Comparison of ENCODE assay signal across 23 cellular contexts in genomic region chr4:38236503-38236902, GRCh38.
"Had no signal": no experiment of that assay in that cellular context is flagged by ENCODE, and none has a peak within 500 bp of the region (broad histone marks: within the 10 kb centered on the region; RNA-seq: fewer than 3 reads in every experiment).

No MANE protein-coding gene starts in this region.

- FAIRE-seq: colon had no signal

- H3K4me3 ChIP-seq: lower lobe of right lung, sigmoid colon, upper lobe of left lung had no signal

- H3K27me3 Mint-ChIP-seq: activated CD4-positive, alpha-beta memory T cell treated with anti-CD3 and anti-CD28 coated beads for 36 hours; central memory CD8-positive, alpha-beta T cell had no signal

- H3K4me1 Mint-ChIP-seq: activated B cell treated with CpG ODN at 0.5 μM for 24 hours; activated naive CD4-positive, alpha-beta T cell treated with anti-CD3 and anti-CD28 coated beads, Interleukin-2, amount 10 ng/mL, durations not matched to agents 7 days and 5 days; activated naive CD8-positive, alpha-beta T cell treated with anti-CD3 and anti-CD28 coated beads, Interleukin-2, amount 50 U/mL, for 24 hours; central memory CD8-positive, alpha-beta T cell; immature natural killer cell; naive B cell; neural crest cell had no signal

- H3K9me3 Mint-ChIP-seq: activated CD4-positive, alpha-beta memory T cell treated with anti-CD3 and anti-CD28 coated beads for 36 hours; activated naive CD4-positive, alpha-beta T cell treated with anti-CD3 and anti-CD28 coated beads, Interleukin-2, amount 10 ng/mL, durations not matched to agents 7 days and 5 days; activated naive CD8-positive, alpha-beta T cell treated with anti-CD3 and anti-CD28 coated beads, Interleukin-2, amount 50 U/mL, for 24 hours; central memory CD8-positive, alpha-beta T cell; immature natural killer cell; naive B cell had no signal

- H3K27ac ChIP-seq: lower lobe of right lung, upper lobe of left lung had no signal

- H3K36me3 ChIP-seq: lower lobe of right lung, sigmoid colon, upper lobe of left lung had no signal

- H3K27ac Mint-ChIP-seq: activated B cell treated with CpG ODN at 0.5 μM for 24 hours; activated CD4-positive, alpha-beta memory T cell treated with anti-CD3 and anti-CD28 coated beads for 36 hours; activated naive CD4-positive, alpha-beta T cell treated with anti-CD3 and anti-CD28 coated beads, Interleukin-2, amount 10 ng/mL, durations not matched to agents 7 days and 5 days; activated naive CD8-positive, alpha-beta T cell treated with anti-CD3 and anti-CD28 coated beads, Interleukin-2, amount 50 U/mL, for 24 hours; immature natural killer cell had no signal

- H3K9me3 ChIP-seq: lower lobe of right lung, sigmoid colon, upper lobe of left lung had no signal

- ATAC-seq: activated naive CD8-positive, alpha-beta T cell treated with anti-CD3 and anti-CD28 coated beads, Interleukin-2, amount 50 U/mL, for 24 hours; left lobe of liver; lower lobe of right lung had no signal

- H3K27me3 ChIP-seq: sigmoid colon, upper lobe of left lung had no signal

- H3K4me1 ChIP-seq: lower lobe of right lung, upper lobe of left lung had no signal

- DNase-seq: activated B cell treated with CpG ODN at 0.5 μM for 24 hours; activated CD4-positive, alpha-beta memory T cell treated with anti-CD3 and anti-CD28 coated beads for 36 hours; activated CD4-positive, alpha-beta T cell treated with anti-CD3 and anti-CD28 coated beads for 4 hours; activated effector memory CD4-positive, alpha-beta T cell treated with Interleukin-2 at 50 U/mL for 16 hours; activated naive CD4-positive, alpha-beta T cell treated with anti-CD3 and anti-CD28 coated beads, Interleukin-2, amount 10 ng/mL, durations not matched to agents 7 days and 5 days; activated naive CD8-positive, alpha-beta T cell treated with anti-CD3 and anti-CD28 coated beads, Interleukin-2, amount 50 U/mL, for 24 hours; activated T-cell treated with anti-CD3 and anti-CD28 coated beads, Interleukin-2, amount 50 U/mL, for 48 hours; anterior cingulate cortex; foreskin melanocyte; immature natural killer cell; lower lobe of right lung; naive B cell; occipital lobe; sigmoid colon; stimulated activated CD4-positive, alpha-beta T cell treated with anti-CD3 and anti-CD28 coated beads, Interleukin-4, amount 100 ng/mL, for 1 hour; stimulated activated naive CD4-positive, alpha-beta T cell treated with Interleukin-2 at 50 U/mL for 16 hours; T-helper 1 cell; T-helper 9 cell; upper lobe of left lung had no signal

- H3K4me3 Mint-ChIP-seq: activated B cell treated with CpG ODN at 0.5 μM for 24 hours; activated CD4-positive, alpha-beta memory T cell treated with anti-CD3 and anti-CD28 coated beads for 36 hours; activated naive CD4-positive, alpha-beta T cell treated with anti-CD3 and anti-CD28 coated beads, Interleukin-2, amount 10 ng/mL, durations not matched to agents 7 days and 5 days; activated naive CD8-positive, alpha-beta T cell treated with anti-CD3 and anti-CD28 coated beads, Interleukin-2, amount 50 U/mL, for 24 hours; central memory CD8-positive, alpha-beta T cell; immature natural killer cell; neural crest cell had no signal

- H3K36me3 Mint-ChIP-seq: activated CD4-positive, alpha-beta memory T cell treated with anti-CD3 and anti-CD28 coated beads for 36 hours; activated naive CD4-positive, alpha-beta T cell treated with anti-CD3 and anti-CD28 coated beads, Interleukin-2, amount 10 ng/mL, durations not matched to agents 7 days and 5 days; immature natural killer cell; naive B cell had no signal
